ENCODE assay signal across 12 cellular contexts in genomic region chr9:5566054-5566618, GRCh38. TPM values are rescaled to one million over a fixed set of nuclear protein-coding genes. Genes with fewer than 3 reads are reported as not detected.
DNase-seq lines count a peak whose midpoint lies in the region; ATAC-seq and TF ChIP-seq lines count a peak whose summit lies in the region.
"Had no signal": no experiment of that assay in that cellular context is flagged by ENCODE, and none has a peak within 500 bp of the region (broad histone marks: within the 10 kb centered on the region; RNA-seq: fewer than 3 reads in every experiment).

No MANE protein-coding gene starts in this region.

- intact Hi-C loops in MCF 10A (cut with micrococcal nuclease), result no loop called here
- intact Hi-C loops in activated CD4-positive, alpha-beta T cell treated with anti-CD3 and anti-CD28 coated beads for 36 hours (cut with DNase I, micrococcal nuclease), result loop anchor here in 1 of 2 experiments (5.0 kb wide), 1 partner anchor 44 kb away; no protein-coding TSS in a partner anchor

- in situ Hi-C loops in Caki2 (cut with HindIII; ENCODE audit: low pct_unique_long_range_greater_than_20kb, low sequenced_read_pairs), result no loop called here

- peak; percentile 69 for ATAC-seq in GM19372 (IDR thresholded peaks at IDR 0.05; ENCODE audit: low read depth, unreplicated experiment)
- ATAC-seq in HG02981 (IDR thresholded peaks at IDR 0.05; ENCODE audit: unreplicated experiment), result peak; percentile 76
- ATAC-seq in activated CD4-positive, alpha-beta T cell treated with anti-CD3 and anti-CD28 coated beads for 36 hours, result no peak
- ATAC-seq in HG02588 (IDR thresholded peaks at IDR 0.05; ENCODE audit: unreplicated experiment), result no peak

- H3K9me3 Mint-ChIP-seq in MCF 10A (ENCODE audit: unreplicated experiment), result peaks cover 12% of the 10 kb centered on the region
- H3K9me3 Mint-ChIP-seq in activated CD4-positive, alpha-beta T cell treated with anti-CD3 and anti-CD28 coated beads for 36 hours (ENCODE audit: low read depth), result peaks cover 7% of the 10 kb centered on the region

- no peaks in the 10 kb centered on the region for H3K36me3 Mint-ChIP-seq in MCF 10A (ENCODE audit: insufficient read depth, unreplicated experiment)
- no peaks in the 10 kb centered on the region for H3K36me3 Mint-ChIP-seq in activated CD4-positive, alpha-beta T cell treated with anti-CD3 and anti-CD28 coated beads for 36 hours (ENCODE audit: low read depth)

- BruUV-seq in MCF 10A (replicated peaks; lab: Mats Ljungman, UMichigan), result no TSS peak

- H3K27ac Mint-ChIP-seq in MCF 10A (ENCODE audit: low read depth, unreplicated experiment), result peak overlapping the region; percentile 82
- no peak overlapping the region for H3K27ac Mint-ChIP-seq in activated CD4-positive, alpha-beta T cell treated with anti-CD3 and anti-CD28 coated beads for 36 hours

- CTCF ChIA-PET in MCF 10A (lab: Yijun Ruan, JAX), result interaction anchor here (2.7 kb wide), 1 partner anchor 35 kb away, joined by 7 read pairs; no protein-coding TSS in a partner anchor
- CTCF ChIA-PET in activated CD4-positive, alpha-beta T cell treated with anti-CD3 and anti-CD28 coated beads for 36 hours (lab: Charles Lee), result no interaction called here

- DNase-seq in Caki2 (ENCODE audit: low read depth), result peak; percentile 73
- no peak for DNase-seq in MCF 10A (ENCODE audit: unreplicated experiment)
- DNase-seq in activated CD4-positive, alpha-beta T cell treated with anti-CD3 and anti-CD28 coated beads for 36 hours, result no peak
- no peak for DNase-seq in DMS153 (lab: John Stamatoyannopoulos, UW)
- no peak for DNase-seq in epidermal melanocyte (ENCODE audit: insufficient read length, low spot score)
- DNase-seq: foreskin melanocyte; NCI-H226; small intestine; stimulated activated naive CD4-positive, alpha-beta T cell treated with Interleukin-2 at 50 U/mL for 16 hours had no signal

- H3K27me3 Mint-ChIP-seq in MCF 10A (ENCODE audit: insufficient read depth, unreplicated experiment), result no peaks in the 10 kb centered on the region
- no peaks in the 10 kb centered on the region for H3K27me3 Mint-ChIP-seq in activated CD4-positive, alpha-beta T cell treated with anti-CD3 and anti-CD28 coated beads for 36 hours

- POLR2A ChIA-PET in MCF 10A (lab: Yijun Ruan, JAX), result interaction anchor here (0.6 to 1.6 kb wide), 4 partner anchors 9 to 117 kb away, joined by 3 read pairs; no protein-coding TSS in a partner anchor
- POLR2A ChIA-PET in activated CD4-positive, alpha-beta T cell treated with anti-CD3 and anti-CD28 coated beads for 36 hours (lab: Charles Lee), result no interaction called here

- no peak for TF ChIP-seq CTCF in MCF 10A (IDR thresholded peaks at IDR 0.05; ENCODE audit: unreplicated experiment)

- H3K4me1 Mint-ChIP-seq in MCF 10A (ENCODE audit: insufficient read depth, unreplicated experiment), result peaks cover 18% of the 10 kb centered on the region
- peaks cover 36% of the 10 kb centered on the region for H3K4me1 Mint-ChIP-seq in activated CD4-positive, alpha-beta T cell treated with anti-CD3 and anti-CD28 coated beads for 36 hours

- no peak overlapping the region for H3K4me3 Mint-ChIP-seq in MCF 10A (ENCODE audit: unreplicated experiment)
- H3K4me3 Mint-ChIP-seq in activated CD4-positive, alpha-beta T cell treated with anti-CD3 and anti-CD28 coated beads for 36 hours, result no peak overlapping the region

RNA-seq across cellular contexts. Expression of gene PDCD1LG2, which starts 55.8 kb away (rescaled TPM):
- total RNA-seq in Caki2 (2014; rRNA removed; shearing (Covaris generic); ENCODE audit: low replicate concordance), result not detected in 2 replicates
- total RNA-seq in MCF 10A (2022), result 1.8 and 3.2 TPM in 2 replicates
- total RNA-seq in activated CD4-positive, alpha-beta T cell treated with anti-CD3 and anti-CD28 coated beads for 36 hours, result under 1 TPM; 0.43 to 0.81 TPM

Comparison
In these comparisons a context has a peak if more than half of its experiments do, and no peak if none do; other contexts are left out.
1. ATAC-seq: peak in GM19372 (single experiment) and HG02981 (single experiment); none in activated CD4-positive, alpha-beta T cell treated with anti-CD3 and anti-CD28 coated beads for 36 hours (single experiment) and HG02588 (single experiment).